7 cellular contexts compared by ENCODE assay signal in genomic region chr6:153312633-153313032, GRCh38.
DNase-seq lines count a peak whose midpoint lies in the region; ATAC-seq and TF ChIP-seq lines count a peak whose summit lies in the region.

No MANE protein-coding gene starts in this region.

- H3K27me3 ChIP-seq in MG63: no peaks in the 10 kb centered on the region
- H3K27me3 ChIP-seq in endodermal cell (ENCODE audit: control insufficient read depth, insufficient read depth, low read length, poor library complexity, severe bottlenecking): no peaks in the 10 kb centered on the region
- no peaks in the 10 kb centered on the region for H3K27me3 ChIP-seq in neural progenitor cell

- no peak overlapping the region for H3K4me2 ChIP-seq in neural progenitor cell

- no peaks in the 10 kb centered on the region for H3K4me1 Mint-ChIP-seq in endodermal cell
- peaks cover 25% of the 10 kb centered on the region for H3K4me1 Mint-ChIP-seq in neural progenitor cell

- H3K36me3 ChIP-seq in MG63 (no peaks in the 10 kb centered on the region), endodermal cell (ENCODE audit: control insufficient read depth, insufficient read depth, low read length) (no peaks in the 10 kb centered on the region), neural progenitor cell (no peaks in the 10 kb centered on the region)

- H4K20me1 ChIP-seq in neural progenitor cell (ENCODE audit: low read depth): no peaks in the 10 kb centered on the region

- peak; percentile 72 for ATAC-seq in GM21737 (IDR thresholded peaks at IDR 0.05; ENCODE audit: unreplicated experiment)

- no peak overlapping the region for H3K9ac ChIP-seq in endodermal cell (ENCODE audit: extremely low read depth, low read length, poor library complexity, severe bottlenecking)
- no peak overlapping the region for H3K9ac ChIP-seq in neural progenitor cell

- H3K79me2 ChIP-seq in neural progenitor cell (ENCODE audit: low read depth): no peaks in the 10 kb centered on the region

- H3K27me3 Mint-ChIP-seq in endodermal cell (ENCODE audit: insufficient read depth) (no peaks in the 10 kb centered on the region), neural progenitor cell (ENCODE audit: insufficient read depth, low read depth) (no peaks in the 10 kb centered on the region)

- H3K9me3 ChIP-seq in MG63 (no peaks in the 10 kb centered on the region), endodermal cell (ENCODE audit: control insufficient read depth, low read length) (no peaks in the 10 kb centered on the region), neural progenitor cell (ENCODE audit: low read depth) (no peaks in the 10 kb centered on the region)

- H3K4me3 ChIP-seq in MG63 (no peak overlapping the region), endodermal cell (ENCODE audit: low read length) (no peak overlapping the region), neural progenitor cell (no peak overlapping the region)

- H2AFZ ChIP-seq in neural progenitor cell (replicated peaks): peak overlapping the region; percentile 32

- H3K9me3 Mint-ChIP-seq in endodermal cell (no peaks in the 10 kb centered on the region), neural progenitor cell (no peaks in the 10 kb centered on the region)

- no peak overlapping the region for H3K27ac Mint-ChIP-seq in endodermal cell
- no peak overlapping the region for H3K27ac Mint-ChIP-seq in neural progenitor cell

- H3K27ac ChIP-seq in endodermal cell (ENCODE audit: low read depth, low read length) (no peak overlapping the region), neural progenitor cell (no peak overlapping the region)

- WGBS in endodermal cell (ENCODE audit: insufficient coverage in 1 of 2, insufficient read length in 1 of 2), 2 experiments: 66 to 81% methylated on average over 2 to 3 of the region's 3 CpGs

- peaks cover 31% of the 10 kb centered on the region for H3F3A ChIP-seq in neural progenitor cell (ENCODE audit: low read depth)

- TF ChIP-seq CTCF in endodermal cell (conservative IDR thresholded peaks at IDR 0.05) (peak; percentile 83), neural progenitor cell (IDR thresholded peaks at IDR 0.05) (peak; percentile 81)

- H3K4me1 ChIP-seq in endodermal cell (ENCODE audit: control insufficient read depth, insufficient read depth, low read length): no peaks in the 10 kb centered on the region
- H3K4me1 ChIP-seq in neural progenitor cell: peaks cover 48% of the 10 kb centered on the region

- peak; percentile 25 for DNase-seq in EL
- peak; percentile 46 for DNase-seq in MG63
- DNase-seq in RPMI8226: peak; percentile 68
- peak; percentile 79 for DNase-seq in endodermal cell
- DNase-seq in neural progenitor cell (ENCODE audit: low spot score): peak; percentile 72
- DNase-seq in islet precursor cell: no peak

- no peaks in the 10 kb centered on the region for H3K36me3 Mint-ChIP-seq in endodermal cell (ENCODE audit: low read depth)
- H3K36me3 Mint-ChIP-seq in neural progenitor cell: no peaks in the 10 kb centered on the region

- H3K4me3 Mint-ChIP-seq in endodermal cell: no peak overlapping the region
- no peak overlapping the region for H3K4me3 Mint-ChIP-seq in neural progenitor cell
